In the genomic region with DNA sequence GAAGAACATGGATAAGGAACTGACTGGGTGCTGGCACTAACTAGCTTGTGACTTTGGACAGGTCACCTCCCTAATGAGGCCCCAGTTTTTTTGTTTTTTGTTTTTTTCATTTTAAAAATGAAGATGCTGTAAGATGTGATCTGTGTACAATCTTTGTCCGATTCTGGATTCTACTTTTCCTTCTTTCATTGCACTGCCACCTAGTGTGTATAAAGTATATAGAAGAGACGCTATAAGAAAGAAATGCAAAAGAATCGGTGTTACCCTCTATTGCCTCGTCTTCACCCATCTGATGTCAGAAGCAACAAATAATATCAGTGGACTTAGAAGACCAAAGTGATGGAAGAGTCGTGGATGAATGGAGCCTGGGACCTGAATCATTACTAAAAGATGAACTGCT, we compare ENCODE assay signal across 8 cellular contexts. TPM values are rescaled to one million over a fixed set of nuclear protein-coding genes. Genes with fewer than 3 reads are reported as not detected.
DNase-seq lines count a peak whose midpoint lies in the region; ATAC-seq and TF ChIP-seq lines count a peak whose summit lies in the region.

No MANE protein-coding gene starts in this region.

- H2AFZ ChIP-seq in mammary epithelial cell (ENCODE audit: low read depth, low read length) (no peak overlapping the region), osteoblast (ENCODE audit: low read length) (no peak overlapping the region)

- H3K36me3 Mint-ChIP-seq in activated T-helper 1 cell treated with anti-CD3 and anti-CD28 coated beads, Interleukin-12 subunit alpha, Interleukin-12 subunit beta, Interleukin-2, Interleukin-4 antibody, amounts not matched to agents 30 ng/mL and 10 ng/mL and 1 ng/mL, durations not matched to agents 14 hours and 24 hours and 36 hours (ENCODE audit: low read depth), result no peaks in the 10 kb centered on the region

- peaks cover 2% of the 10 kb centered on the region for H3K9me3 ChIP-seq in mammary epithelial cell (replicated peaks; ENCODE audit: insufficient read depth, low read length)
- no peaks in the 10 kb centered on the region for H3K9me3 ChIP-seq in osteoblast (ENCODE audit: low read depth, low read length)

- BruUV-seq in mammary epithelial cell (replicated peaks; lab: Mats Ljungman, UMichigan), result no TSS peak

- no peaks in the 10 kb centered on the region for H3K27me3 Mint-ChIP-seq in activated T-helper 1 cell treated with anti-CD3 and anti-CD28 coated beads, Interleukin-12 subunit alpha, Interleukin-12 subunit beta, Interleukin-2, Interleukin-4 antibody, amounts not matched to agents 30 ng/mL and 10 ng/mL and 1 ng/mL, durations not matched to agents 14 hours and 24 hours and 36 hours (ENCODE audit: insufficient read depth)

- WGBS in mammary epithelial cell (ENCODE audit: low coverage, missing lambda C conversion rate), result 16% methylated on average over 5 of the region's 5 CpGs

- peaks cover 9% of the 10 kb centered on the region for H3K4me1 Mint-ChIP-seq in activated T-helper 1 cell treated with anti-CD3 and anti-CD28 coated beads, Interleukin-12 subunit alpha, Interleukin-12 subunit beta, Interleukin-2, Interleukin-4 antibody, amounts not matched to agents 30 ng/mL and 10 ng/mL and 1 ng/mL, durations not matched to agents 14 hours and 24 hours and 36 hours (ENCODE audit: low read depth)

- no peak overlapping the region for H3K27ac Mint-ChIP-seq in activated T-helper 1 cell treated with anti-CD3 and anti-CD28 coated beads, Interleukin-12 subunit alpha, Interleukin-12 subunit beta, Interleukin-2, Interleukin-4 antibody, amounts not matched to agents 30 ng/mL and 10 ng/mL and 1 ng/mL, durations not matched to agents 14 hours and 24 hours and 36 hours

- DNase-seq in GM06990 (ENCODE audit: extremely low read depth, insufficient read length) (peak; percentile 1), HS-27A (ENCODE audit: low read depth) (peak; percentile 1), mammary epithelial cell (no peak), osteoblast (ENCODE audit: insufficient read length, low spot score, missing footprints) (no peak), globus pallidus (ENCODE audit: low spot score) (no peak), LoVo (ENCODE audit: low spot score) (no peak)
- DNase-seq in activated T-helper 1 cell treated with anti-CD3 and anti-CD28 coated beads, Interleukin-12 subunit alpha, Interleukin-12 subunit beta, Interleukin-2, Interleukin-4 antibody, amounts not matched to agents 30 ng/mL and 10 ng/mL and 1 ng/mL, durations not matched to agents 14 hours and 24 hours and 36 hours (ENCODE audit: low spot score), result no peak

- H3K9me3 Mint-ChIP-seq in activated T-helper 1 cell treated with anti-CD3 and anti-CD28 coated beads, Interleukin-12 subunit alpha, Interleukin-12 subunit beta, Interleukin-2, Interleukin-4 antibody, amounts not matched to agents 30 ng/mL and 10 ng/mL and 1 ng/mL, durations not matched to agents 14 hours and 24 hours and 36 hours, result no peaks in the 10 kb centered on the region

- intact Hi-C loops in mammary epithelial cell (cut with micrococcal nuclease), result loop anchor here (1.0 kb wide), 1 partner anchor 331 kb away; no protein-coding TSS in a partner anchor
- intact Hi-C loops in activated T-helper 1 cell treated with anti-CD3 and anti-CD28 coated beads, Interleukin-12 subunit alpha, Interleukin-12 subunit beta, Interleukin-2, Interleukin-4 antibody, amounts not matched to agents 30 ng/mL and 10 ng/mL and 1 ng/mL, durations not matched to agents 14 hours and 24 hours and 36 hours (cut with micrococcal nuclease), result loop anchor here (1.0 kb wide), 2 partner anchors 196 to 331 kb away; no protein-coding TSS in a partner anchor

- no peak overlapping the region for H3K27ac ChIP-seq in mammary epithelial cell (ENCODE audit: insufficient read depth, low read depth, low read length)
- H3K27ac ChIP-seq in osteoblast (ENCODE audit: low read depth, low read length), result no peak overlapping the region

- H4K20me1 ChIP-seq in mammary epithelial cell (ENCODE audit: insufficient read depth, low read length), result no peaks in the 10 kb centered on the region
- H4K20me1 ChIP-seq in osteoblast (ENCODE audit: insufficient read depth, low read length), result no peaks in the 10 kb centered on the region

- H3K9ac ChIP-seq in mammary epithelial cell (ENCODE audit: insufficient read depth, low read length), result no peak overlapping the region

- no peak overlapping the region for H3K4me2 ChIP-seq in mammary epithelial cell (ENCODE audit: insufficient read depth, low read depth, low read length)
- no peak overlapping the region for H3K4me2 ChIP-seq in osteoblast (ENCODE audit: insufficient read depth, low read length)

- TF ChIP-seq CTCF in GM06990 (IDR thresholded peaks at IDR 0.05; ENCODE audit: insufficient read depth, low read length, poor library complexity, severe bottlenecking) (peak; percentile 46), mammary epithelial cell (conservative IDR thresholded peaks at IDR 0.05 in 1 of 2, IDR thresholded peaks at IDR 0.05 in 1 of 2; ENCODE audit: extremely low read depth in 1 of 2, insufficient read depth in 1 of 2, low read depth in 1 of 2, low read length in 2 of 2) (peak; percentile 31 to 46), osteoblast (IDR thresholded peaks at IDR 0.05; ENCODE audit: extremely low read depth, low read depth, low read length) (peak; percentile 41)

- H3K4me3 Mint-ChIP-seq in activated T-helper 1 cell treated with anti-CD3 and anti-CD28 coated beads, Interleukin-12 subunit alpha, Interleukin-12 subunit beta, Interleukin-2, Interleukin-4 antibody, amounts not matched to agents 30 ng/mL and 10 ng/mL and 1 ng/mL, durations not matched to agents 14 hours and 24 hours and 36 hours, result no peak overlapping the region

- no peak for ATAC-seq in HG03521 (IDR thresholded peaks at IDR 0.05; ENCODE audit: unreplicated experiment)

- H3K4me3 ChIP-seq in GM06990 (replicated peaks; ENCODE audit: low read depth, low read length) (no peak overlapping the region), mammary epithelial cell (replicated peaks in 1 of 3; ENCODE audit: insufficient read depth in 1 of 3, low read depth in 2 of 3, low read length in 3 of 3) (no peak overlapping the region), osteoblast (ENCODE audit: insufficient read depth, low read length) (no peak overlapping the region)

- H3K36me3 ChIP-seq in GM06990 (ENCODE audit: control insufficient read depth, insufficient read depth, low read length), result no peaks in the 10 kb centered on the region
- H3K36me3 ChIP-seq in mammary epithelial cell (ENCODE audit: insufficient read depth, low read length), result no peaks in the 10 kb centered on the region
- no peaks in the 10 kb centered on the region for H3K36me3 ChIP-seq in osteoblast (ENCODE audit: insufficient read depth, low read length)

- no peaks in the 10 kb centered on the region for H3K4me1 ChIP-seq in mammary epithelial cell (ENCODE audit: insufficient read depth, low read length)
- no peaks in the 10 kb centered on the region for H3K4me1 ChIP-seq in osteoblast (ENCODE audit: insufficient read depth, low read length)

- in situ Hi-C loops in mammary epithelial cell (cut with MboI; ENCODE audit: low sequenced_read_pairs in 2 of 2), result no loop called here

- H3K27me3 ChIP-seq in GM06990 (replicated peaks; ENCODE audit: control insufficient read depth, insufficient read depth, low read length), result no peaks in the 10 kb centered on the region
- no peaks in the 10 kb centered on the region for H3K27me3 ChIP-seq in mammary epithelial cell (ENCODE audit: insufficient read depth, low read length)
- H3K27me3 ChIP-seq in osteoblast (ENCODE audit: insufficient read depth, low read length), result no peaks in the 10 kb centered on the region

- dilution Hi-C loops in mammary epithelial cell (cut with HindIII; ENCODE audit: low sequenced_read_pairs), result no loop called here

- H3K79me2 ChIP-seq in mammary epithelial cell (ENCODE audit: insufficient read depth, low read length) (no peaks in the 10 kb centered on the region), osteoblast (ENCODE audit: insufficient read depth, low read length) (no peaks in the 10 kb centered on the region)

- CTCF ChIA-PET in mammary epithelial cell (lab: Charles Lee; ENCODE audit: low non-redundant PET), result no interaction called here

RNA-seq across cellular contexts. Expression of a gene that starts 58.6 kb away (rescaled TPM):
- total RNA-seq in mammary epithelial cell (not detected), osteoblast (not detected in 2 replicates)
- not detected for polyA plus RNA-seq in mammary epithelial cell
- not detected for polyA minus RNA-seq in mammary epithelial cell
- total RNA-seq in activated T-helper 1 cell treated with anti-CD3 and anti-CD28 coated beads, Interleukin-12 subunit alpha, Interleukin-12 subunit beta, Interleukin-2, Interleukin-4 antibody, amounts not matched to agents 30 ng/mL and 10 ng/mL and 1 ng/mL, durations not matched to agents 14 hours and 24 hours and 36 hours, result 34.6 and 44.9 TPM in 2 replicates

Comparison
In these comparisons a context has a peak if more than half of its experiments do, and no peak if none do; other contexts are left out.
1. DNase-seq: peak in GM06990 (single experiment) and HS-27A (single experiment); none in mammary epithelial cell (single experiment), osteoblast (single experiment), globus pallidus (single experiment), LoVo (single experiment) and activated T-helper 1 cell treated with anti-CD3 and anti-CD28 coated beads, Interleukin-12 subunit alpha, Interleukin-12 subunit beta, Interleukin-2, Interleukin-4 antibody, amounts not matched to agents 30 ng/mL and 10 ng/mL and 1 ng/mL, durations not matched to agents 14 hours and 24 hours and 36 hours (single experiment).
2. RNA of a gene that starts 58.6 kb away (total RNA-seq): 34.6 to 44.9 TPM in activated T-helper 1 cell treated with anti-CD3 and anti-CD28 coated beads, Interleukin-12 subunit alpha, Interleukin-12 subunit beta, Interleukin-2, Interleukin-4 antibody, amounts not matched to agents 30 ng/mL and 10 ng/mL and 1 ng/mL, durations not matched to agents 14 hours and 24 hours and 36 hours; not detected in mammary epithelial cell and not detected in osteoblast; every median in the first group is over 10 times any median in the second.
3. Peak in every context shown above with its lines, with median percentiles within 50 percentile points of each other: CTCF ChIP-seq.